13 cellular contexts compared by ENCODE assay signal in genomic region chr7:116966606-116967005, GRCh38. TPM values are rescaled to one million over a fixed set of nuclear protein-coding genes. Genes with fewer than 3 reads are reported as not detected.
DNase-seq lines count a peak whose midpoint lies in the region; ATAC-seq and TF ChIP-seq lines count a peak whose summit lies in the region.
"Had no signal": no experiment of that assay in that cellular context is flagged by ENCODE, and none has a peak within 500 bp of the region (broad histone marks: within the 10 kb centered on the region; RNA-seq: fewer than 3 reads in every experiment).

No MANE protein-coding gene starts in this region.

- H3K9ac ChIP-seq in SK-N-MC (ENCODE audit: insufficient read length), result no peak overlapping the region
- H3K9ac ChIP-seq: BLaER1 treated with 17β-estradiol and CSF1 and Interleukin-3, amounts not matched to agents 10 nM and 100 nM; GM23248 had no signal

- H3K4me3 ChIP-seq in SK-N-MC, result no peak overlapping the region
- H3K4me3 ChIP-seq: BLaER1 treated with 17β-estradiol and CSF1 and Interleukin-3, amounts not matched to agents 10 nM and 100 nM; GM12878; GM23248 had no signal

- in situ Hi-C loops in GM13976 (cut with MboI; ENCODE audit: low sequenced_read_pairs, unreplicated experiment), result no loop called here

- 0 out of 2 replicates have a peak overlapping the region, but pooled peaks have one; percentile 49 for H3K27ac ChIP-seq in SK-N-MC
- H3K27ac ChIP-seq: BLaER1 treated with 17β-estradiol and CSF1 and Interleukin-3, amounts not matched to agents 10 nM and 100 nM; GM23248 had no signal

- peak; percentile 45 for ATAC-seq in sciatic nerve
- ATAC-seq: GM12878 had no signal

- intact Hi-C loops in sciatic nerve (cut with DNase I), result no loop called here

- H3K36me3 ChIP-seq in SK-N-MC (ENCODE audit: insufficient read depth, low read length), result no peaks in the 10 kb centered on the region
- H3K36me3 ChIP-seq: BLaER1 treated with 17β-estradiol and CSF1 and Interleukin-3, amounts not matched to agents 10 nM and 100 nM had no signal

- no peak for TF ChIP-seq CTCF in GM13976 (IDR thresholded peaks at IDR 0.05; ENCODE audit: borderline replicate concordance, control extremely low read depth, extremely low read depth, insufficient read depth, missing control alignments)

- no peaks in the 10 kb centered on the region for H3K9me3 ChIP-seq in SK-N-MC (ENCODE audit: low read depth, low read length)
- H3K9me3 ChIP-seq: BLaER1 treated with 17β-estradiol and CSF1 and Interleukin-3, amounts not matched to agents 10 nM and 100 nM had no signal

- DNase-seq in AG20443 (ENCODE audit: low spot score) (peak; percentile 11), SK-N-MC (ENCODE audit: low read depth, low spot score) (no peak), fibroblast of peridontal ligament (ENCODE audit: extremely low read depth) (peak; percentile 57), sciatic nerve (ENCODE audit: low spot score) (no peak), T-helper 9 cell (no peak), GM13976 (ENCODE audit: low spot score) (no peak)
- DNase-seq in activated CD4-positive, alpha-beta T cell treated with anti-CD3 and anti-CD28 coated beads, Interleukin-2, amount 50 U/mL, for 1 hour, result no peak
- DNase-seq: CD4-positive, CD25-positive, alpha-beta regulatory T cell; DMS 273 treated with DMSO at 0.1 percent for 48 hours; GM23248; H7 had no signal

RNA-seq across cellular contexts. Expression of gene ST7, which starts 13.3 kb away (rescaled TPM):
- total RNA-seq in sciatic nerve, result 19.7 TPM

Comparison
In these comparisons a context has a peak if more than half of its experiments do, and no peak if none do; other contexts are left out.
1. DNase-seq: peak in AG20443 (single experiment) and fibroblast of peridontal ligament (single experiment); none in SK-N-MC (single experiment), sciatic nerve (single experiment), T-helper 9 cell (single experiment), GM13976 (single experiment) and activated CD4-positive, alpha-beta T cell treated with anti-CD3 and anti-CD28 coated beads, Interleukin-2, amount 50 U/mL, for 1 hour (single experiment).